Comparison of ENCODE assay signal across 18 cellular contexts in the genomic region with DNA sequence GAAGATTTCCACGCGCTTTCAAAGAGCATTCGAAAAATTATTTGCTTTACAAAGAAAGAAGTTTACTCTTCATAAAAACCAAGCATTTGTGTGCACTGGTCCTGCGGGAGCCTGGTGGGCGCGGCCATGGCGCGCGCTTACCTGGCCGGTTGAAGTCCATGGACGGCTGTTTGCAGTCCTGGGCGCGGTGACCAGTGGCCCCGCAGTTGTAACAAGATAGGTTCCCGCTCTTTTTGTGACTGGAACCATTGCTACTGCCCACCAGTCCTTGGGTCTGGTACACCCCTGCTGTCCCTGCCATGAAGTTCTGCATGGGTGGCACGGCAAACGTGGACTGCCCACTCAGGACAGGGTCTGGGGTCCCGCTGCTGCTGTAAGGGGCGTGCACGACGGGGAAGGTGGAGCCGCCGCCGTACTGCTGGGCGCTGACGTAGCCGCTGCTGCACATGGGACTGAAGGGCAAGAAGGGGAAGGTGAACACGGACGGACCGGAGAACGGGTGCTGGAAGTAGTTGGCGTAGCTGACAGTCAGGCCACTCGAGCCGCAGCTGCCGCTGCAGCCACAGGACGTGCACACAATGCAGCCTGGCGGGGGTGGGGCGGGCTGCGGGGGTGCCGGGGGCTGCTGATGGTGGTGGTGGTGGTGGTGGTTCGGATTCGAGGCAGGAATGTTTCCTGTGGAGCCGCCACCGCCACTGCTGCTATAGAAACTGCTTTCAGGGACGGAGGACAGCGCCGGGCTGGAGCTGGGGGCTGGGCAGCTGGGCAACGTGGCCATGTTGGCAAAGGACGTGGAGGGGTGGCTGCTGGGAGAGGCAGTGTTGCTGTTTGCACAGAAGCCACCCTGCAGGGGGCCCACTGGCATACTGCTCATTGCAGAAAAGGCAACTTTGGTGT.
"Had no signal": no experiment of that assay in that cellular context is flagged by ENCODE, and none has a peak within 500 bp of the region (broad histone marks: within the 10 kb centered on the region; RNA-seq: fewer than 3 reads in every experiment).

No MANE protein-coding gene starts in this region.

- H3K4me3 ChIP-seq: tibial nerve, uterus had no signal

- DNase-seq: activated CD4-positive, alpha-beta T cell treated with anti-CD3 and anti-CD28 coated beads for 1 hour; activated CD4-positive, alpha-beta T cell treated with anti-CD3 and anti-CD28 coated beads, Interleukin-2, amount 50 U/mL, for 4 hours; activated effector memory CD4-positive, alpha-beta T cell treated with Interleukin-2 at 50 U/mL for 16 hours; activated T-cell treated with anti-CD3 and anti-CD28 coated beads, Interleukin-2, amount 50 U/mL, for 24 hours; cortex of kidney; effector CD8-positive, alpha-beta T cell; foreskin fibroblast; naive B cell; retina; stimulated activated CD4-positive, alpha-beta T cell treated with anti-CD3 and anti-CD28 coated beads, Interleukin-4, amount 100 ng/mL, for 4 hours; stimulated activated CD8-positive, alpha-beta memory T cell treated with anti-CD3 and anti-CD28 coated beads, Interleukin-4, amount 100 ng/mL, for 48 hours; stimulated activated naive CD4-positive, alpha-beta T cell treated with Interleukin-2 at 50 U/mL for 16 hours; T-helper 1 cell; T1000; uterus had no signal

- H3K27ac ChIP-seq: parathyroid adenoma, tibial nerve, uterus, VCaP had no signal

- H3K27me3 ChIP-seq: tibial nerve, uterus had no signal

- H3K9me3 ChIP-seq: tibial nerve, uterus had no signal

- H3K36me3 ChIP-seq: uterus had no signal

- H3K4me1 ChIP-seq: parathyroid adenoma, uterus had no signal
